ENCODE assay signal across 8 cellular contexts in genomic region chr17:7557825-7558543, GRCh38. TPM values are rescaled to one million over a fixed set of nuclear protein-coding genes. Genes with fewer than 3 reads are reported as not detected.
A peak's percentile ranks its signal among the peaks of the same experiment; 100 is the strongest.
DNase-seq lines count a peak whose midpoint lies in the region; ATAC-seq and TF ChIP-seq lines count a peak whose summit lies in the region.

No MANE protein-coding gene starts in this region.

- H3K79me2 ChIP-seq in fibroblast of lung (ENCODE audit: control insufficient read depth, insufficient read depth, low read length): peaks cover 11% of the 10 kb centered on the region

- DNase-seq in ELF-1 (ENCODE audit: low read depth, low spot score): peak; percentile 90
- DNase-seq in HPDE6-E6E7 (ENCODE audit: extremely low spot score): peak; percentile 68
- peak; percentile 91 for DNase-seq in UCSD-AML1 (lab: John Stamatoyannopoulos, UW; ENCODE audit: unreplicated experiment)
- DNase-seq in fibroblast of lung (ENCODE audit: low read depth in 2 of 2): peak; percentile 72 to 77
- peak; percentile 22 for DNase-seq in myocyte (ENCODE audit: low read depth)
- DNase-seq in GM19240 (ENCODE audit: insufficient read length, low spot score): no peak

- H4K20me1 ChIP-seq in fibroblast of lung (ENCODE audit: control insufficient read depth, extremely low read depth, insufficient read depth, low read length): no peaks in the 10 kb centered on the region

- H2AFZ ChIP-seq in fibroblast of lung (ENCODE audit: low read length): peak overlapping the region; percentile 28

- peaks cover 17% of the 10 kb centered on the region for H3K4me1 ChIP-seq in fibroblast of lung (ENCODE audit: control insufficient read depth, extremely low read depth, insufficient read depth, low read length)

- H3K27me3 ChIP-seq in fibroblast of lung (ENCODE audit: control insufficient read depth, insufficient read depth, low read length): no peaks in the 10 kb centered on the region

- peak overlapping the region; percentile 61 for H3K4me2 ChIP-seq in fibroblast of lung (ENCODE audit: extremely low read depth, insufficient read depth, low read length)

- ATAC-seq in HG02885 (IDR thresholded peaks at IDR 0.05; ENCODE audit: poor library complexity, unreplicated experiment): no peak
- no peak for ATAC-seq in HG02763 (IDR thresholded peaks at IDR 0.05; ENCODE audit: unreplicated experiment)

- peak overlapping the region; percentile 13 for H3K27ac ChIP-seq in fibroblast of lung (ENCODE audit: insufficient read depth, low read length)

- TF ChIP-seq CTCF in fibroblast of lung (conservative IDR thresholded peaks at IDR 0.05 in 1 of 2, IDR thresholded peaks at IDR 0.05 in 1 of 2; ENCODE audit: low read depth in 1 of 2, low read length in 2 of 2): no peak

- no peaks in the 10 kb centered on the region for H3K9me3 ChIP-seq in fibroblast of lung (ENCODE audit: control insufficient read depth, insufficient read depth, low read depth, low read length)

- peak overlapping the region in 1 of 4 experiments; percentile 35 for H3K4me3 ChIP-seq in fibroblast of lung (replicated peaks in 1 of 4; ENCODE audit: control extremely low read depth in 1 of 4, insufficient read depth in 1 of 4, low read depth in 3 of 4, low read length in 4 of 4)

- H3K36me3 ChIP-seq in fibroblast of lung (ENCODE audit: control insufficient read depth, insufficient read depth, low read length): peaks cover under 1% of the 10 kb centered on the region

- H3K9ac ChIP-seq in fibroblast of lung (ENCODE audit: insufficient read depth, low read length): peak overlapping the region; percentile 1

RNA-seq across cellular contexts. Expression of gene TNFSF13, which starts 0.6 kb away (rescaled TPM):
- 1.5 and 2.0 TPM in 2 replicates for total RNA-seq in fibroblast of lung
- 2.5 and 2.8 TPM in 2 replicates for polyA plus RNA-seq in fibroblast of lung
- 2.7 and 3.6 TPM in 2 replicates for polyA plus RNA-seq in fibroblast of lung (2012)
- polyA minus RNA-seq in fibroblast of lung (ENCODE audit: low replicate concordance): 1.3 and 7.3 TPM in 2 replicates
- total RNA-seq in myocyte: 0.11 TPM in 1 of 2 replicates, not detected in the other
- 1.8 TPM for polyA plus RNA-seq in myocyte (2012)

RNA-seq across cellular contexts. Expression of gene SENP3, which starts 3.7 kb away (rescaled TPM):
- total RNA-seq in fibroblast of lung (65.5 and 66.2 TPM in 2 replicates), myocyte (93.6 and 114 TPM in 2 replicates)
- 67.6 and 118 TPM in 2 replicates for polyA plus RNA-seq in fibroblast of lung
- polyA plus RNA-seq in fibroblast of lung (2012): 35.6 and 48.8 TPM in 2 replicates
- polyA minus RNA-seq in fibroblast of lung (ENCODE audit: low replicate concordance): 76.0 and 122 TPM in 2 replicates
- 58.1 TPM for polyA plus RNA-seq in myocyte (2012)

RNA-seq across cellular contexts. Expression of gene TNFSF12, which starts 9.1 kb away (rescaled TPM):
- total RNA-seq in fibroblast of lung (5.1 and 9.6 TPM in 2 replicates), myocyte (7.4 and 8.6 TPM in 2 replicates)
- 34.4 and 35.9 TPM in 2 replicates for polyA plus RNA-seq in fibroblast of lung
- 33.5 and 34.1 TPM in 2 replicates for polyA plus RNA-seq in fibroblast of lung (2012)
- 11.9 and 17.6 TPM in 2 replicates for polyA minus RNA-seq in fibroblast of lung (ENCODE audit: low replicate concordance)
- polyA plus RNA-seq in myocyte (2012): 13.4 TPM

RNA-seq across cellular contexts. Expression of gene CD68, which starts 21.5 kb away (rescaled TPM):
- 16.2 and 29.4 TPM in 2 replicates for total RNA-seq in fibroblast of lung
- 90.4 and 250 TPM in 2 replicates for polyA plus RNA-seq in fibroblast of lung
- 82.0 and 162 TPM in 2 replicates for polyA plus RNA-seq in fibroblast of lung (2012)
- 178 and 296 TPM in 2 replicates for polyA minus RNA-seq in fibroblast of lung (ENCODE audit: low replicate concordance)
- 7.6 and 9.1 TPM in 2 replicates for total RNA-seq in myocyte
- polyA plus RNA-seq in myocyte (2012): 13.6 TPM

RNA-seq across cellular contexts. Expression of gene MPDU1, which starts 25.7 kb away (rescaled TPM):
- total RNA-seq in fibroblast of lung (29.5 and 51.9 TPM in 2 replicates), myocyte (185 and 199 TPM in 2 replicates)
- 107 and 172 TPM in 2 replicates for polyA plus RNA-seq in fibroblast of lung
- polyA plus RNA-seq in fibroblast of lung (2012): 69.8 and 100 TPM in 2 replicates
- 214 and 261 TPM in 2 replicates for polyA minus RNA-seq in fibroblast of lung (ENCODE audit: low replicate concordance)
- polyA plus RNA-seq in myocyte (2012): 61.3 TPM
